23 cellular contexts compared by ENCODE assay signal in the genomic region with DNA sequence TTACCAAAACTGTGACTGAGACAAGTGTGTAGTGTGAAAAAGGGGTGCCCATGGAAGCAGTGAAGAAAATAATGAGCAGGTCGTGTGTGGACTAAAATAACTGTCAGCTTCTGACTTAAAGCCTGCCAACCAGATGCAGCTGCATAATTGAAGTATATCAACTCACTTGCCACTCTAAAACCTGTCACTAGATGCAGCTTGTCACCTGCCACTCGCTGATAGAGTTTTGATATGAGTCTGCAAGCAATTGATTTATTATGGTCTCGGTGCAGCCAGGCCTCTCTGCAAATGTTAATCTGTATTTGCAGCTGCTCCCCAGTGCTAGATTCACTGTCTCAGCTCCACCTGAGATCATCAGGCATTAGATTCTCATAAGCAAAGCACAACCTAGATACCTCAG.
"Had no signal": no experiment of that assay in that cellular context is flagged by ENCODE, and none has a peak within 500 bp of the region (broad histone marks: within the 10 kb centered on the region; RNA-seq: fewer than 3 reads in every experiment).

No MANE protein-coding gene starts in this region.

- ATAC-seq: esophagus mucosa; gastrocnemius medialis; left ventricle myocardium superior; lower lobe of right lung; naive thymus-derived CD8-positive, alpha-beta T cell; psoas muscle; right cardiac atrium; stimulated activated effector memory CD8-positive, alpha-beta T cell treated with anti-CD3 and anti-CD28 coated beads, Interleukin-12 subunit alpha, Interleukin-12 subunit beta, amount 100 ng/mL, for 72 hours had no signal

- DNase-seq: effector CD8-positive, alpha-beta T cell; endodermal cell; foreskin fibroblast; gastrocnemius medialis; head of caudate nucleus; left ventricle myocardium superior; lower lobe of right lung; naive thymus-derived CD8-positive, alpha-beta T cell; nephron progenitor cell; occipital lobe; ovary; posterior cingulate gyrus; psoas muscle; right cardiac atrium; sigmoid colon; stimulated activated CD4-positive, alpha-beta T cell treated with anti-CD3 and anti-CD28 coated beads, Interleukin-2, amount 100 ng/mL, for 24 hours; stimulated activated CD4-positive, alpha-beta T cell treated with anti-CD3 and anti-CD28 coated beads, Interleukin-4, amount 100 ng/mL, for 24 hours; stimulated activated naive CD4-positive, alpha-beta T cell treated with Interleukin-2 at 50 U/mL for 16 hours; substantia nigra; testis; tibial artery had no signal
